Comparison of ENCODE assay signal across 8 cellular contexts in the genomic region with DNA sequence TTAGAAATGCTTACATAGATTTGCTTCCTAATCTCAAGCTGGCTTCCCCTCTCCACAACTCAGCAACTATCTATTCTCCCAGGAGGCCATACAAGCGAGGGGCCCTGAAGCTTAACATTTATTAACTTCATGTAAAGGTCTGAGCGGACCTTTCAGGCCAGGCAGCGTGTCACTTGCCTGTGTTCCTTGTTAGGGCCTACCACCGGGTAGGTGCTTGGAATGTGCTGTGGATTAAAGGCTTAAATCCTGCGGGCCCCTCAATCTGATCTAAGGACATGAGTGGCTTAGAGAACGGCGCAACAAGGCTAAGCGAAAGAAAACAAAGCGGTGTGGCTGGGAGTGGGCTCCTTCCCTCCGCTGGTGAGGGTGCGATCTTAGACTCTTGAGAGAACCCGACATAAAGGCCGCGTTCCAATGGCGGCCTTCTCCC. TPM values are rescaled to one million over a fixed set of nuclear protein-coding genes. Genes with fewer than 3 reads are reported as not detected.
DNase-seq lines count a peak whose midpoint lies in the region; ATAC-seq, FAIRE-seq and TF ChIP-seq lines count a peak whose summit lies in the region.

No MANE protein-coding gene starts in this region.

- FAIRE-seq in D721Med (lab: Jason Lieb, UNC), result no peak

- ATAC-seq in HG03432 (IDR thresholded peaks at IDR 0.05; ENCODE audit: unreplicated experiment), result no peak

- H3K36me3 ChIP-seq in GM06990 (ENCODE audit: control insufficient read depth, insufficient read depth, low read length) (no peaks in the 10 kb centered on the region; the same call in 1 of the 2 replicates), KOPT-K1 (ENCODE audit: insufficient read depth, low read length) (peaks cover 9% of the 10 kb centered on the region; the same call in 1 of the 2 replicates), mesodermal cell (ENCODE audit: control insufficient read depth, insufficient read depth, low read length) (peaks cover 12% of the 10 kb centered on the region)

- H3K4me3 ChIP-seq in GM06990 (replicated peaks; ENCODE audit: low read depth, low read length) (peak overlapping the region; percentile 97), mesodermal cell (ENCODE audit: extremely low read depth, insufficient read depth, low read length, poor library complexity, severe bottlenecking) (peak overlapping the region; percentile 97)

- H3K27me3 ChIP-seq in GM06990 (replicated peaks; ENCODE audit: control insufficient read depth, insufficient read depth, low read length), result no peaks in the 10 kb centered on the region

- DNase-seq in GM06990 (ENCODE audit: extremely low read depth, insufficient read length), result no peak
- peak in 2 of 61 donors; percentile 48 to 52 for DNase-seq in caudate nucleus (lab: John Stamatoyannopoulos, UW)
- no peak for DNase-seq in NCI-H146 treated with DMSO at 0.1 percent for 48 hours (lab: John Stamatoyannopoulos, UW; ENCODE audit: unreplicated experiment)
- no peak for DNase-seq in NCI-H1092 (lab: John Stamatoyannopoulos, UW)
- no peak for DNase-seq in D721Med (ENCODE audit: insufficient read length, low spot score)

- 3 to 16% methylated on average over 12 to 14 of the region's 15 CpGs for WGBS in mesodermal cell (ENCODE audit: insufficient coverage in 2 of 2), 2 experiments

- H3K4me1 ChIP-seq in mesodermal cell (ENCODE audit: control insufficient read depth, insufficient read depth, low read length, poor library complexity, severe bottlenecking), result peaks cover 4% of the 10 kb centered on the region

- H3K9me3 ChIP-seq in KOPT-K1 (ENCODE audit: insufficient read depth, low read length, poor library complexity, severe bottlenecking) (no peaks in the 10 kb centered on the region), mesodermal cell (ENCODE audit: control insufficient read depth, low read length) (no peaks in the 10 kb centered on the region)

- TF ChIP-seq CTCF in GM06990 (IDR thresholded peaks at IDR 0.05; ENCODE audit: insufficient read depth, low read length, poor library complexity, severe bottlenecking) (no peak), D721Med (IDR thresholded peaks at IDR 0.05; ENCODE audit: insufficient read depth, missing control alignments) (no peak)

- peak overlapping the region; percentile 93 for H3K27ac ChIP-seq in KOPT-K1 (ENCODE audit: low read depth, low read length, poor library complexity, severe bottlenecking)
- peak overlapping the region; percentile 100 for H3K27ac ChIP-seq in caudate nucleus (ENCODE audit: low read depth, low read length)
- peak overlapping the region; percentile 96 for H3K27ac ChIP-seq in mesodermal cell (ENCODE audit: low read depth, low read length, severe bottlenecking)

RNA-seq across cellular contexts. Expression of a gene that starts 0.7 kb away (rescaled TPM):
- polyA plus RNA-seq in mesodermal cell (2013, experiment 1 of 2), result 160 TPM
- 196 TPM for polyA plus RNA-seq in mesodermal cell (2013, experiment 2 of 2)

RNA-seq across cellular contexts. Expression of a gene that starts 24.8 kb away (rescaled TPM):
- polyA plus RNA-seq in mesodermal cell (2013, experiment 1 of 2), result 19.2 TPM
- polyA plus RNA-seq in mesodermal cell (2013, experiment 2 of 2), result 26.3 TPM
